12 cellular contexts compared by ENCODE assay signal in the genomic region with DNA sequence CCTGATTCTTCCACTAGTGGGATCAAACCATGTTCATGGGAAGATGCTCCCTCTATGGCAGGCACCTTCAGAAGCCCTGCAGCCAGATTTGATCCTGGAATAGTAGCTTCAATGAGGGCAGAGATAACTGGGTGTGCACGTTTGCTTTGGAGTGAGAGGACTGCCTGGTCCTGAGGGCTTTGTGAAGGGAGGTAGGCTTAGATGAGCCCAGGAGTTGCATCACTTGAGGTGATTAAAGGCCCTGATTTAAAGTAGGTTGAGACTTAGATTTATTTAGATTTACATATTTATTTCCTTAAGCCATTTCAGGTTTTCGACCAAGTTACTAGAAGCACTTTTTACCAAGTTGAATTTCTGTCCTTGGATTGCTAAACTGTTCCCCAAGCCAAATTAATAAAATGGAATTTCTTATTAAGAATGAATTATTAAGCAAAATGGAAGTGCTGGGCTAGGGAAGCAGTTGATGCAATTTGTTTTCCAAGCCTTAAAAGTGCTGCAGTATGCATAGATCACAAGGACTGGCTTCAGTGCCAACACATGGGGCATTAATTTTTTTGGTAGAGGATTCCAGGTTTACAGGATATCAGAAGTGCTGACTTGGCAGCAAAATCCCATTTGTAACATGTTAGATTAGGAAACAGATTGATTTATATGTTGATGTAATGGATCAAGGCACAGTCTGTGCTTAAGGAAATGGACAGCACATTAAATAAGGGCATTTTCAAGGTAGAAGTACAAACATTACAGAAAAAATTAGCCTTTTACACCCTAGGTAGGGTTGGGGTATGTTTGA. TPM values are rescaled to one million over a fixed set of nuclear protein-coding genes. Genes with fewer than 3 reads are reported as not detected.
DNase-seq lines count a peak whose midpoint lies in the region; ATAC-seq, FAIRE-seq and TF ChIP-seq lines count a peak whose summit lies in the region.
"Had no signal": no experiment of that assay in that cellular context is flagged by ENCODE, and none has a peak within 500 bp of the region (broad histone marks: within the 10 kb centered on the region; RNA-seq: fewer than 3 reads in every experiment).

No MANE protein-coding gene starts in this region.

- H3K36me3 ChIP-seq in mesenchymal stem cell (ENCODE audit: control insufficient read depth in 1 of 2, insufficient read depth in 2 of 2, low read depth in 1 of 2, low read length in 2 of 2) (no peaks in the 10 kb centered on the region), ovary (no peaks in the 10 kb centered on the region)
- H3K36me3 ChIP-seq: heart right ventricle, SJCRH30 had no signal

- H3K27ac ChIP-seq in A549 (no peak overlapping the region), mesenchymal stem cell (ENCODE audit: low read length, poor library complexity, severe bottlenecking) (peak overlapping the region; percentile 34), ovary (no peak overlapping the region)
- H3K27ac ChIP-seq: SJCRH30 had no signal

- no peak overlapping the region for H2BK120ac ChIP-seq in mesenchymal stem cell (ENCODE audit: low read depth, low read length)

- no peak overlapping the region for H3K4me2 ChIP-seq in A549
- peak overlapping the region; percentile 25 for H3K4me2 ChIP-seq in mesenchymal stem cell (ENCODE audit: low read length, poor library complexity, severe bottlenecking)

- TF ChIP-seq EP300 in A549 (IDR thresholded peaks at IDR 0.05), result no peak
- no peak for TF ChIP-seq EP300 in ovary (IDR thresholded peaks at IDR 0.05)

- CTCF ChIA-PET in A549 (lab: Yijun Ruan, JAX), result no interaction called here

- no peak overlapping the region for H2BK5ac ChIP-seq in mesenchymal stem cell (ENCODE audit: low read depth, low read length, poor library complexity, severe bottlenecking)

- FAIRE-seq in A549 (lab: Jason Lieb, UNC), result no peak

- H2AFZ ChIP-seq in mesenchymal stem cell (ENCODE audit: low read depth, low read length), result no peak overlapping the region

- H3K4ac ChIP-seq in mesenchymal stem cell (ENCODE audit: low read depth in 1 of 2, low read length in 2 of 2), result no peak overlapping the region

- 71% methylated on average over 2 of the region's 2 CpGs for WGBS in A549 (ENCODE audit: missing lambda C conversion rate)
- WGBS in mesenchymal stem cell, result 94% methylated on average over 1 of the region's 2 CpGs
- 57 to 67% (median 63%) methylated on average over 2 of the region's 2 CpGs for WGBS in ovary, 3 donors

- intact Hi-C loops in ovary (cut with DNase I), result no loop called here

- H2BK15ac ChIP-seq in mesenchymal stem cell (ENCODE audit: low read depth, poor library complexity, severe bottlenecking), result no peak overlapping the region

- no peak overlapping the region for H2BK12ac ChIP-seq in mesenchymal stem cell (ENCODE audit: low read length in 2 of 2)

- no peak for TF ChIP-seq CTCF in A549 (IDR thresholded peaks at IDR 0.05)
- TF ChIP-seq CTCF in LNCaP clone FGC (IDR thresholded peaks at IDR 0.05; ENCODE audit: control insufficient read depth, extremely low read depth, insufficient read depth), result no peak
- TF ChIP-seq CTCF in ovary (IDR thresholded peaks at IDR 0.05), result no peak

- H3K23ac ChIP-seq in mesenchymal stem cell (ENCODE audit: low read length in 2 of 2), result no peak overlapping the region

- H3K4me1 ChIP-seq in A549, result no peaks in the 10 kb centered on the region; the same call in 1 of the 3 replicates
- H3K4me1 ChIP-seq in mesenchymal stem cell (ENCODE audit: control insufficient read depth, insufficient read depth, low read depth, low read length), result peaks cover 14% of the 10 kb centered on the region
- H3K4me1 ChIP-seq in ovary (ENCODE audit: insufficient read depth), result peaks cover 8% of the 10 kb centered on the region

- no peak overlapping the region for H2AK5ac ChIP-seq in mesenchymal stem cell (ENCODE audit: low read length, severe bottlenecking)

- TF ChIP-seq POLR2A in A549 (IDR thresholded peaks at IDR 0.05; ENCODE audit: low read length) (no peak), ovary (IDR thresholded peaks at IDR 0.05) (no peak)

- H3K27me3 ChIP-seq in mesenchymal stem cell (ENCODE audit: control insufficient read depth in 1 of 2, insufficient read depth in 1 of 2, low read length in 2 of 2), result peaks cover 0 to 5% of the 10 kb centered on the region in 2 experiments
- no peaks in the 10 kb centered on the region for H3K27me3 ChIP-seq in ovary
- H3K27me3 ChIP-seq: heart right ventricle, SJCRH30 had no signal

- H3K14ac ChIP-seq in mesenchymal stem cell (ENCODE audit: low read length in 2 of 2), result no peak overlapping the region

- H3K79me1 ChIP-seq in mesenchymal stem cell (replicated peaks; ENCODE audit: low read length, poor library complexity, severe bottlenecking), result peaks cover 20% of the 10 kb centered on the region

- POLR2A ChIA-PET in A549 (lab: Yijun Ruan, JAX), result no interaction called here

- H3K18ac ChIP-seq in mesenchymal stem cell (ENCODE audit: low read depth in 1 of 2, low read length in 2 of 2), result no peak overlapping the region

- no peak for ATAC-seq in A549

- H4K8ac ChIP-seq in mesenchymal stem cell (ENCODE audit: low read length), result no peak overlapping the region

- no peak for TF ChIP-seq RAD21 in A549 (conservative IDR thresholded peaks at IDR 0.05 in 1 of 2, IDR thresholded peaks at IDR 0.05 in 1 of 2)

- no peak for DNase-seq in A549 (ENCODE audit: low read depth in 1 of 2, low spot score in 1 of 2)
- DNase-seq in LNCaP clone FGC (ENCODE audit: low read depth), result peak; percentile 87
- peak; percentile 39 for DNase-seq in cerebellar cortex (ENCODE audit: low spot score)
- DNase-seq in mesenchymal stem cell, result no peak
- no peak for DNase-seq in DMS79 treated with DMSO at 0.1 percent for 48 hours (lab: John Stamatoyannopoulos, UW)
- no peak for DNase-seq in ovary
- DNase-seq in NCI-H748 (lab: John Stamatoyannopoulos, UW; ENCODE audit: unreplicated experiment), result no peak
- DNase-seq in cerebellum (ENCODE audit: low spot score), result no peak
- DNase-seq: activated naive CD8-positive, alpha-beta T cell treated with anti-CD3 and anti-CD28 coated beads, Interleukin-2, amount 10 ng/mL, durations not matched to agents 7 days and 5 days; heart right ventricle; NCI-H1105 had no signal

- no peak overlapping the region for H3K4me3 ChIP-seq in A549
- no peak overlapping the region for H3K4me3 ChIP-seq in LNCaP clone FGC (ENCODE audit: low read depth, low read length)
- peak overlapping the region in 1 of 2 experiments; percentile 52 for H3K4me3 ChIP-seq in mesenchymal stem cell (ENCODE audit: insufficient read depth in 1 of 2, low read depth in 1 of 2, low read length in 2 of 2)
- H3K4me3 ChIP-seq in ovary, result no peak overlapping the region
- H3K4me3 ChIP-seq: heart right ventricle, SJCRH30 had no signal

- H4K91ac ChIP-seq in mesenchymal stem cell (ENCODE audit: low read length), result no peak overlapping the region

- H3K9me3 ChIP-seq in A549, result no peaks in the 10 kb centered on the region
- no peaks in the 10 kb centered on the region for H3K9me3 ChIP-seq in mesenchymal stem cell (ENCODE audit: control insufficient read depth, low read length)
- no peaks in the 10 kb centered on the region for H3K9me3 ChIP-seq in ovary
- H3K9me3 ChIP-seq: heart right ventricle, SJCRH30 had no signal

- H3K9ac ChIP-seq in mesenchymal stem cell (ENCODE audit: low read length), result peak overlapping the region; percentile 37

TF ChIP-seq in A549, 52 proteins besides CTCF, POLR2A, EP300 and RAD21:
- TF ChIP-seq NPAS2 (CRISPR knock-in tag; IDR thresholded peaks at IDR 0.05; ENCODE audit: borderline replicate concordance) (no peak), MAFK (IDR thresholded peaks at IDR 0.05; ENCODE audit: partially characterized antibody) (peak; percentile 85)

RNA-seq across cellular contexts. Expression of gene APLP2, which starts 33.0 kb away (rescaled TPM):
- polyA plus RNA-seq in A549 (2011; rRNA removed) (166 and 185 TPM in 2 replicates), A549 (2017; fragmentation: RNase III; extraction: RNeasy Plus Mini Kit Qiagen cat#74134 plus additional on column Dnase treatment) (183 to 210 TPM (median 203 TPM) in 3 replicates), ovary (100 to 1,000 TPM; 245 to 466 TPM)
- polyA plus RNA-seq in A549 (2012; cell fraction: cytosol; rRNA removed), result 84.2 and 88.7 TPM in 2 replicates
- polyA plus RNA-seq in A549 (2012; cell fraction: nucleus; rRNA removed), result 128 and 156 TPM in 2 replicates
- polyA minus RNA-seq in A549 (2011; rRNA and poly(A)+ RNA removed), result 53.6 and 64.9 TPM in 2 replicates
- 120 TPM for polyA plus RNA-seq in mesenchymal stem cell (2013, experiment 1 of 2)
- 123 TPM for polyA plus RNA-seq in mesenchymal stem cell (2013, experiment 2 of 2)
- total RNA-seq in ovary (100 to 1,000 TPM; 198 to 281 (median 251) TPM), cerebellum (341 TPM)

RNA-seq across cellular contexts. Expression of gene ST14, which starts 56.9 kb away (rescaled TPM):
- polyA plus RNA-seq in A549 (2011; rRNA removed) (0.17 TPM in 2 replicates), A549 (2017; fragmentation: RNase III; extraction: RNeasy Plus Mini Kit Qiagen cat#74134 plus additional on column Dnase treatment) (0.04 to 0.09 TPM (median 0.05 TPM) in 3 replicates), ovary (under 1 TPM; 0.51 to 0.90 TPM)
- polyA plus RNA-seq in A549 (2012; cell fraction: cytosol; rRNA removed), result 0.05 and 0.06 TPM in 2 replicates
- 0.14 and 0.28 TPM in 2 replicates for polyA plus RNA-seq in A549 (2012; cell fraction: nucleus; rRNA removed)
- polyA minus RNA-seq in A549 (2011; rRNA and poly(A)+ RNA removed), result 0.04 TPM in 1 of 2 replicates, not detected in the other
- not detected for polyA plus RNA-seq in mesenchymal stem cell (2013, experiment 1 of 2)
- not detected for polyA plus RNA-seq in mesenchymal stem cell (2013, experiment 2 of 2)
- total RNA-seq in ovary (10 to 100 TPM in 1 of 7 donors, 1 to 10 TPM in 4, under 1 TPM in 2; 0.18 to 76.2 (median 4.9) TPM), cerebellum (0.54 TPM)

Comparison
In these comparisons a context has a peak if more than half of its experiments do, and no peak if none do; other contexts are left out.
1. DNase-seq: peak in LNCaP clone FGC (single experiment) and cerebellar cortex (single experiment); none in A549 (0 of 2), mesenchymal stem cell (single experiment), DMS79 treated with DMSO at 0.1 percent for 48 hours (single experiment), ovary (0 of 5), NCI-H748 (single experiment) and cerebellum (single experiment).